ENCODE assay signal across 2 cellular contexts in genomic region chr20:44830995-44831394, GRCh38.
TF ChIP-seq lines count a peak whose summit lies in the region.

No MANE protein-coding gene starts in this region.

TF ChIP-seq in HepG2, 621 proteins besides CTCF, POLR2A, EP300 and RAD21:
- TF ChIP-seq HNRNPK (IDR thresholded peaks at IDR 0.05; ENCODE audit: low read depth, low read length, poor library complexity, severe bottlenecking): peak; percentile 92
- no peak for TF ChIP-seq POLR2AphosphoS5 (IDR thresholded peaks at IDR 0.05; ENCODE audit: low read depth, low read length)
- 0 out of 2 replicates have a peak, but pooled peaks have one; percentile 61 for TF ChIP-seq PCBP1 (IDR thresholded peaks at IDR 0.05; ENCODE audit: borderline replicate concordance, low read depth, low read length)
- TF ChIP-seq ZNF333 (CRISPR knock-in tag; IDR thresholded peaks at IDR 0.05; ENCODE audit: borderline replicate concordance): no peak
- no peak for TF ChIP-seq JUND (CRISPR knock-in tag; IDR thresholded peaks at IDR 0.05)
- no peak for TF ChIP-seq NR2F2 (IDR thresholded peaks at IDR 0.05; ENCODE audit: borderline replicate concordance, low read depth)
- TF ChIP-seq, protein P1, sequence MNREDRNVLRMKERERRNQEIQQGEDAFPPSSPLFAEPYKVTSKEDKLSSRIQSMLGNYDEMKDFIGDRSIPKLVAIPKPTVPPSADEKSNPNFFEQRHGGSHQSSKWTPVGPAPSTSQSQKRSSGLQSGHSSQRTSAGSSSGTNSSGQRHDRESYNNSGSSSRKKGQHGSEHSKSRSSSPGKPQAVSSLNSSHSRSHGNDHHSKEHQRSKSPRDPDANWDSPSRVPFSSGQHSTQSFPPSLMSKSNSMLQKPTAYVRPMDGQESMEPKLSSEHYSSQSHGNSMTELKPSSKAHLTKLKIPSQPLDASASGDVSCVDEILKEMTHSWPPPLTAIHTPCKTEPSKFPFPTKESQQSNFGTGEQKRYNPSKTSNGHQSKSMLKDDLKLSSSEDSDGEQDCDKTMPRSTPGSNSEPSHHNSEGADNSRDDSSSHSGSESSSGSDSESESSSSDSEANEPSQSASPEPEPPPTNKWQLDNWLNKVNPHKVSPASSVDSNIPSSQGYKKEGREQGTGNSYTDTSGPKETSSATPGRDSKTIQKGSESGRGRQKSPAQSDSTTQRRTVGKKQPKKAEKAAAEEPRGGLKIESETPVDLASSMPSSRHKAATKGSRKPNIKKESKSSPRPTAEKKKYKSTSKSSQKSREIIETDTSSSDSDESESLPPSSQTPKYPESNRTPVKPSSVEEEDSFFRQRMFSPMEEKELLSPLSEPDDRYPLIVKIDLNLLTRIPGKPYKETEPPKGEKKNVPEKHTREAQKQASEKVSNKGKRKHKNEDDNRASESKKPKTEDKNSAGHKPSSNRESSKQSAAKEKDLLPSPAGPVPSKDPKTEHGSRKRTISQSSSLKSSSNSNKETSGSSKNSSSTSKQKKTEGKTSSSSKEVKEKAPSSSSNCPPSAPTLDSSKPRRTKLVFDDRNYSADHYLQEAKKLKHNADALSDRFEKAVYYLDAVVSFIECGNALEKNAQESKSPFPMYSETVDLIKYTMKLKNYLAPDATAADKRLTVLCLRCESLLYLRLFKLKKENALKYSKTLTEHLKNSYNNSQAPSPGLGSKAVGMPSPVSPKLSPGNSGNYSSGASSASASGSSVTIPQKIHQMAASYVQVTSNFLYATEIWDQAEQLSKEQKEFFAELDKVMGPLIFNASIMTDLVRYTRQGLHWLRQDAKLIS (CRISPR knock-in tag; IDR thresholded peaks at IDR 0.05): no peak

TF ChIP-seq in K562, 482 proteins besides CTCF, POLR2A, EP300 and RAD21:
- TF ChIP-seq, protein P2, sequence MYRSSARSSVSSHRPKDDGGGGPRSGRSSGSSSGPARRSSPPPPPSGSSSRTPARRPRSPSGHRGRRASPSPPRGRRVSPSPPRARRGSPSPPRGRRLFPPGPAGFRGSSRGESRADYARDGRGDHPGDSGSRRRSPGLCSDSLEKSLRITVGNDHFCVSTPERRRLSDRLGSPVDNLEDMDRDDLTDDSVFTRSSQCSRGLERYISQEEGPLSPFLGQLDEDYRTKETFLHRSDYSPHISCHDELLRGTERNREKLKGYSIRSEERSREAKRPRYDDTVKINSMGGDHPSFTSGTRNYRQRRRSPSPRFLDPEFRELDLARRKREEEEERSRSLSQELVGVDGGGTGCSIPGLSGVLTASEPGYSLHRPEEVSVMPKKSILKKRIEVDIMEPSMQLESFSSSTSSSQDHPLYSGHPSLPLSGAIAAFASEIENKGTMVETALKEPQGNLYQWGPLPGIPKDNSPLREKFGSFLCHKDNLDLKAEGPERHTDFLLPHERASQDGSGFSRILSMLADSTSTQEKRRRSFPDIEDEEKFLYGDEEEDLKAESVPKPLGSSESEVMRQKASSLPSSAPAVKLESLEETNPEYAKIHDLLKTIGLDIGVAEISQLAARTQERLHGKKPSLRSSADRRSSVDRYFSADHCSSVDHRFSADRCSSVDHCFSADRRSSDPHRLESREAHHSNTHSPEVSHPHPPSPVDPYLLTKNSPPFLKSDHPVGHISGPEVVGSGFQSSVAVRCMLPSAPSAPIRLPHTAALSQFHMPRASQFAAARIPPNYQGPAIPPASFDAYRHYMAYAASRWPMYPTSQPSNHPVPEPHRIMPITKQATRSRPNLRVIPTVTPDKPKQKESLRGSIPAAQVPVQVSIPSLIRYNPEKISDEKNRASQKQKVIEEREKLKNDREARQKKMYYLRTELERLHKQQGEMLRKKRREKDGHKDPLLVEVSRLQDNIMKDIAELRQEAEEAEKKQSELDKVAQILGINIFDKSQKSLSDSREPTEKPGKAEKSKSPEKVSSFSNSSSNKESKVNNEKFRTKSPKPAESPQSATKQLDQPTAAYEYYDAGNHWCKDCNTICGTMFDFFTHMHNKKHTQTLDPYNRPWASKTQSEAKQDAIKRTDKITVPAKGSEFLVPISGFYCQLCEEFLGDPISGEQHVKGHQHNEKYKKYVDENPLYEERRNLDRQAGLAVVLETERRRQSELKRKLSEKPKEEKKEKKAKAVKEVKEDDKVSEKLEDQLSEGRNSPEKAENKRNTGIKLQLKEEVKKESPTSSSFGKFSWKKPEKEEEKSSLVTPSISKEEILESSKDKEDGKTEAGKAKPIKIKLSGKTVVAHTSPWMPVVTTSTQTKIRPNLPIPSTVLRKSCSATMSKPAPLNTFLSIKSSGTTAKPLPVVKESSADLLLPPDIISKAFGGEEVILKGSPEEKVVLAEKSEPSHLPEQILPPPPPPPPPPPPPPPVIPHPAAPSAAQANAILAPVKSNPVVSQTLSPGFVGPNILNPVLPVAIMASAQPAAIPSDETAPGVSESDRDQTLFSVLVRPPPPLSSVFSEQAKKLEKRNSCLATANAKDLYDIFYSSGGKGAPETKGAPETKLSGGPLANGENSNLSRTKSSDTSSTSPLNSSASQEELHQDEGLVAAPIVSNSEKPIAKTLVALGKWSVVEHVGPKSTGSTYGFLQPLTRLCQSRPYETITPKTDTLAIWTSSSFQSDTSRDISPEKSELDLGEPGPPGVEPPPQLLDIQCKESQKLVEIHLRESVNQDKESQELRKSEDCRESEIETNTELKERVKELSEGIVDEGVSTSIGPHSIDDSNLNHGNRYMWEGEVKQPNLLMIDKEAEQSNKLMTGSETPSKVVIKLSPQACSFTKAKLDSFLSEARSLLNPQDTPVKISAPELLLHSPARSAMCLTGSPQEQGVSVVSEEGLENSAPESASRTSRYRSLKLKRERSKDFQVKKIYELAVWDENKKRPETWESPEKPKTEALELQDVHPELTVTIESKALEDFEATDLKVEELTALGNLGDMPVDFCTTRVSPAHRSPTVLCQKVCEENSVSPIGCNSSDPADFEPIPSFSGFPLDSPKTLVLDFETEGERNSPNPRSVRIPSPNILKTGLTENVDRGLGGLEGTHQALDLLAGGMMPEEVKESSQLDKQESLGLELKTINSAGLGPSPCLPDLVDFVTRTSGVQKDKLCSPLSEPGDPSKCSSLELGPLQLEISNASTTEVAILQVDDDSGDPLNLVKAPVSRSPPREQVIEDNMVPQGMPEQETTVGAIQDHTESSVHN (IDR thresholded peaks at IDR 0.05; ENCODE audit: borderline replicate concordance in 1 of 2, low read depth in 1 of 2): no peak
- TF ChIP-seq GTF2B (IDR thresholded peaks at IDR 0.05; ENCODE audit: extremely low read depth, insufficient read length): no peak
- no peak for TF ChIP-seq HDAC3 (IDR thresholded peaks at IDR 0.05; ENCODE audit: borderline replicate concordance, partially characterized antibody)
- peak; percentile 19 for TF ChIP-seq PCBP2 (IDR thresholded peaks at IDR 0.05; ENCODE audit: low read depth, low read length, poor library complexity, severe bottlenecking)
- TF ChIP-seq ZNF57 (CRISPR knock-in tag; IDR thresholded peaks at IDR 0.05): no peak
- TF ChIP-seq NR4A1 (CRISPR knock-in tag; IDR thresholded peaks at IDR 0.05): no peak
- no peak for TF ChIP-seq NR4A1 (tag; IDR thresholded peaks at IDR 0.05)
- TF ChIP-seq, protein P3, sequence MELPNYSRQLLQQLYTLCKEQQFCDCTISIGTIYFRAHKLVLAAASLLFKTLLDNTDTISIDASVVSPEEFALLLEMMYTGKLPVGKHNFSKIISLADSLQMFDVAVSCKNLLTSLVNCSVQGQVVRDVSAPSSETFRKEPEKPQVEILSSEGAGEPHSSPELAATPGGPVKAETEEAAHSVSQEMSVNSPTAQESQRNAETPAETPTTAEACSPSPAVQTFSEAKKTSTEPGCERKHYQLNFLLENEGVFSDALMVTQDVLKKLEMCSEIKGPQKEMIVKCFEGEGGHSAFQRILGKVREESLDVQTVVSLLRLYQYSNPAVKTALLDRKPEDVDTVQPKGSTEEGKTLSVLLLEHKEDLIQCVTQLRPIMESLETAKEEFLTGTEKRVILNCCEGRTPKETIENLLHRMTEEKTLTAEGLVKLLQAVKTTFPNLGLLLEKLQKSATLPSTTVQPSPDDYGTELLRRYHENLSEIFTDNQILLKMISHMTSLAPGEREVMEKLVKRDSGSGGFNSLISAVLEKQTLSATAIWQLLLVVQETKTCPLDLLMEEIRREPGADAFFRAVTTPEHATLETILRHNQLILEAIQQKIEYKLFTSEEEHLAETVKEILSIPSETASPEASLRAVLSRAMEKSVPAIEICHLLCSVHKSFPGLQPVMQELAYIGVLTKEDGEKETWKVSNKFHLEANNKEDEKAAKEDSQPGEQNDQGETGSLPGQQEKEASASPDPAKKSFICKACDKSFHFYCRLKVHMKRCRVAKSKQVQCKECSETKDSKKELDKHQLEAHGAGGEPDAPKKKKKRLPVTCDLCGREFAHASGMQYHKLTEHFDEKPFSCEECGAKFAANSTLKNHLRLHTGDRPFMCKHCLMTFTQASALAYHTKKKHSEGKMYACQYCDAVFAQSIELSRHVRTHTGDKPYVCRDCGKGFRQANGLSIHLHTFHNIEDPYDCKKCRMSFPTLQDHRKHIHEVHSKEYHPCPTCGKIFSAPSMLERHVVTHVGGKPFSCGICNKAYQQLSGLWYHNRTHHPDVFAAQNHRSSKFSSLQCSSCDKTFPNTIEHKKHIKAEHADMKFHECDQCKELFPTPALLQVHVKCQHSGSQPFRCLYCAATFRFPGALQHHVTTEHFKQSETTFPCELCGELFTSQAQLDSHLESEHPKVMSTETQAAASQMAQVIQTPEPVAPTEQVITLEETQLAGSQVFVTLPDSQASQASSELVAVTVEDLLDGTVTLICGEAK (IDR thresholded peaks at IDR 0.05): no peak
- TF ChIP-seq, protein P3 (CRISPR knock-in tag; IDR thresholded peaks at IDR 0.05): no peak
